7 cellular contexts compared by ENCODE assay signal in the genomic region with DNA sequence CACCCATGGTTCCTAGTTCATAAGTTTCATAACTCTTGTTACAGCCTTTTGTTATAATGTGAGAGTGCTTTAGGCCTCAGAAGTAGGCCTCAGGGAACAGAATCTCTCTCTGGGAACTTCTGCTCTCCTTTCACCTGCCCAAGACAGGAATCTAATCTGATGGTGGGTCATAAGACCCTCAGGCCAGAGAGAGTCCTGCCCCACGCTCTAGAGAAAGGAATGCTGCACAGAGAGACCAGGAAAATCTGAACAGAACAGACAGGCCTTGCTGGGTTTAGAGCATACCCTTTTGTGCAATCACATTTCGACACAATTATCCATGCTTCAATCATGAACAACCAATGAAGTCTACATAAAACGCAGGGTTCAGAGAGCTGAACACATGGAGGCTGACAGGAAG. TPM values are rescaled to one million over a fixed set of nuclear protein-coding genes. Genes with fewer than 3 reads are reported as not detected.
"Had no signal": no experiment of that assay in that cellular context is flagged by ENCODE, and none has a peak within 500 bp of the region (broad histone marks: within the 10 kb centered on the region; RNA-seq: fewer than 3 reads in every experiment).

No MANE protein-coding gene starts in this region.

- DNase-seq: GM23248, GOT3, H9, HCEC 1CT, KBM-7 had no signal

- H3K27ac ChIP-seq: GM23248, HL-60 had no signal

- H3K4me3 ChIP-seq: GM23248 had no signal

- H2AFZ ChIP-seq: GM23248 had no signal

- H3K9ac ChIP-seq: GM23248 had no signal

RNA-seq across cellular contexts. Expression of a gene that starts 3.4 kb away (rescaled TPM):
- polyA plus RNA-seq: IgD-negative memory B cell had no signal
